ENCODE assay signal across 30 cellular contexts in genomic region chr4:113232194-113232593, GRCh38.
DNase-seq lines count a peak whose midpoint lies in the region; ATAC-seq, FAIRE-seq and TF ChIP-seq lines count a peak whose summit lies in the region.
"Had no signal": no experiment of that assay in that cellular context is flagged by ENCODE, and none has a peak within 500 bp of the region (broad histone marks: within the 10 kb centered on the region; RNA-seq: fewer than 3 reads in every experiment).

No MANE protein-coding gene starts in this region.

- POLR2A ChIA-PET in activated CD8-positive, alpha-beta T cell treated with anti-CD3 and anti-CD28 coated beads, Interleukin-2, amount 10 ng/mL, durations not matched to agents 7 days and 5 days (lab: Charles Lee), result no interaction called here

- no peak overlapping the region for H3K4me3 ChIP-seq in astrocyte (ENCODE audit: insufficient read depth, low read depth, low read length)
- H3K4me3 ChIP-seq: right lobe of liver, upper lobe of left lung had no signal

- H2AFZ ChIP-seq in astrocyte (ENCODE audit: low read depth, low read length), result no peak overlapping the region
- H2AFZ ChIP-seq: parathyroid adenoma had no signal

- peaks cover 3% of the 10 kb centered on the region for H3K27me3 ChIP-seq in astrocyte (ENCODE audit: insufficient read depth, low read length)
- H3K27me3 ChIP-seq: right lobe of liver, upper lobe of left lung had no signal

- H3K4me2 ChIP-seq in astrocyte (ENCODE audit: low read length), result peak overlapping the region; percentile 5

- H3K27ac ChIP-seq in astrocyte (ENCODE audit: low read depth, low read length), result no peak overlapping the region
- H3K27ac ChIP-seq: parathyroid adenoma, right lobe of liver, upper lobe of left lung had no signal

- DNase-seq in ELR (ENCODE audit: low read depth) (peak; percentile 32), astrocyte (ENCODE audit: low read depth) (peak; percentile 18), foreskin melanocyte (peak; percentile 4), renal cortical epithelial cell (ENCODE audit: low read depth) (peak; percentile 19), HK-2 (ENCODE audit: unreplicated experiment) (no peak), T-helper 9 cell (no peak)
- DNase-seq in activated CD8-positive, alpha-beta T cell treated with anti-CD3 and anti-CD28 coated beads, Interleukin-2, amount 10 ng/mL, durations not matched to agents 7 days and 5 days, result no peak
- DNase-seq: activated CD8-positive, alpha-beta T cell treated with anti-CD3 and anti-CD28 coated beads for 36 hours; activated effector memory CD4-positive, alpha-beta T cell treated with Interleukin-2 at 50 U/mL for 16 hours; activated naive CD8-positive, alpha-beta T cell treated with anti-CD3 and anti-CD28 coated beads for 36 hours; activated T-cell treated with anti-CD3 and anti-CD28 coated beads for 4 hours; effector CD4-positive, alpha-beta T cell; GOT3; hippocampal formation; left ventricle myocardium superior; NCI-H1105; NCI-H187 treated with DMSO at 0.1 percent for 48 hours; NCI-H526; NK-92 treated with Interleukin-12 subunit alpha and Interleukin-12 subunit beta, amount 100 ng/mL, for 24 hours; PC-3; right lobe of liver; stimulated activated CD4-positive, alpha-beta T cell treated with anti-CD3 and anti-CD28 coated beads, Interleukin-4, amount 100 ng/mL, for 4 hours; upper lobe of left lung had no signal

- peak; percentile 55 for FAIRE-seq in astrocyte (lab: Jason Lieb, UNC)
- FAIRE-seq: colon, frontal cortex, GM12891 had no signal

- no peak overlapping the region for H3K4me3 Mint-ChIP-seq in astrocyte (ENCODE audit: unreplicated experiment)
- H3K4me3 Mint-ChIP-seq in activated CD8-positive, alpha-beta T cell treated with anti-CD3 and anti-CD28 coated beads, Interleukin-2, amount 10 ng/mL, durations not matched to agents 7 days and 5 days, result no peak overlapping the region
- H3K4me3 Mint-ChIP-seq: activated CD8-positive, alpha-beta T cell treated with anti-CD3 and anti-CD28 coated beads for 36 hours; activated naive CD8-positive, alpha-beta T cell treated with anti-CD3 and anti-CD28 coated beads for 36 hours; CD14-positive monocyte; stimulated activated memory B cell treated with anti-CD40 and anti-IgM and Interleukin-4, amounts not matched to agents 10 μg/mL and 1 μg/mL and 100 μg/mL, for 72 hours had no signal

- H3K9me3 Mint-ChIP-seq in astrocyte (ENCODE audit: unreplicated experiment), result no peaks in the 10 kb centered on the region
- H3K9me3 Mint-ChIP-seq in activated CD8-positive, alpha-beta T cell treated with anti-CD3 and anti-CD28 coated beads, Interleukin-2, amount 10 ng/mL, durations not matched to agents 7 days and 5 days (ENCODE audit: insufficient read depth), result no peaks in the 10 kb centered on the region
- H3K9me3 Mint-ChIP-seq: activated CD8-positive, alpha-beta T cell treated with anti-CD3 and anti-CD28 coated beads for 36 hours; activated naive CD8-positive, alpha-beta T cell treated with anti-CD3 and anti-CD28 coated beads for 36 hours; stimulated activated memory B cell treated with anti-CD40 and anti-IgM and Interleukin-4, amounts not matched to agents 10 μg/mL and 1 μg/mL and 100 μg/mL, for 72 hours had no signal

- no peaks in the 10 kb centered on the region for H4K20me1 ChIP-seq in astrocyte (ENCODE audit: insufficient read depth, low read length)

- H3K9me3 ChIP-seq in astrocyte (ENCODE audit: insufficient read depth, low read depth, low read length), result no peaks in the 10 kb centered on the region
- H3K9me3 ChIP-seq: right lobe of liver, upper lobe of left lung had no signal

- ATAC-seq in HG03439 (IDR thresholded peaks at IDR 0.05; ENCODE audit: unreplicated experiment), result no peak
- no peak for ATAC-seq in activated CD8-positive, alpha-beta T cell treated with anti-CD3 and anti-CD28 coated beads, Interleukin-2, amount 10 ng/mL, durations not matched to agents 7 days and 5 days
- ATAC-seq: activated CD8-positive, alpha-beta T cell treated with anti-CD3 and anti-CD28 coated beads for 36 hours; left ventricle myocardium superior; PC-3; right lobe of liver; stimulated activated memory B cell treated with anti-CD40 and anti-IgM and Interleukin-4, amounts not matched to agents 10 μg/mL and 1 μg/mL and 100 μg/mL, for 72 hours had no signal

- H3K36me3 Mint-ChIP-seq in astrocyte (ENCODE audit: low read depth, unreplicated experiment), result no peaks in the 10 kb centered on the region
- H3K36me3 Mint-ChIP-seq in activated CD8-positive, alpha-beta T cell treated with anti-CD3 and anti-CD28 coated beads, Interleukin-2, amount 10 ng/mL, durations not matched to agents 7 days and 5 days (ENCODE audit: low read depth), result no peaks in the 10 kb centered on the region
- H3K36me3 Mint-ChIP-seq: activated naive CD8-positive, alpha-beta T cell treated with anti-CD3 and anti-CD28 coated beads for 36 hours; CD14-positive monocyte; stimulated activated memory B cell treated with anti-CD40 and anti-IgM and Interleukin-4, amounts not matched to agents 10 μg/mL and 1 μg/mL and 100 μg/mL, for 72 hours had no signal

- no peak overlapping the region for H3K27ac Mint-ChIP-seq in astrocyte (ENCODE audit: unreplicated experiment)
- no peak overlapping the region for H3K27ac Mint-ChIP-seq in activated CD8-positive, alpha-beta T cell treated with anti-CD3 and anti-CD28 coated beads, Interleukin-2, amount 10 ng/mL, durations not matched to agents 7 days and 5 days
- H3K27ac Mint-ChIP-seq: activated CD8-positive, alpha-beta T cell treated with anti-CD3 and anti-CD28 coated beads for 36 hours; activated naive CD8-positive, alpha-beta T cell treated with anti-CD3 and anti-CD28 coated beads for 36 hours; CD14-positive monocyte; stimulated activated memory B cell treated with anti-CD40 and anti-IgM and Interleukin-4, amounts not matched to agents 10 μg/mL and 1 μg/mL and 100 μg/mL, for 72 hours had no signal

- no peaks in the 10 kb centered on the region for H3K79me2 ChIP-seq in astrocyte (ENCODE audit: insufficient read depth, low read length)
- H3K79me2 ChIP-seq: parathyroid adenoma had no signal

- peaks cover 8% of the 10 kb centered on the region for H3K4me1 Mint-ChIP-seq in astrocyte (ENCODE audit: low read depth, unreplicated experiment)
- no peaks in the 10 kb centered on the region for H3K4me1 Mint-ChIP-seq in activated CD8-positive, alpha-beta T cell treated with anti-CD3 and anti-CD28 coated beads, Interleukin-2, amount 10 ng/mL, durations not matched to agents 7 days and 5 days (ENCODE audit: low read depth)
- H3K4me1 Mint-ChIP-seq: activated naive CD8-positive, alpha-beta T cell treated with anti-CD3 and anti-CD28 coated beads for 36 hours; CD14-positive monocyte; stimulated activated memory B cell treated with anti-CD40 and anti-IgM and Interleukin-4, amounts not matched to agents 10 μg/mL and 1 μg/mL and 100 μg/mL, for 72 hours had no signal

- no peaks in the 10 kb centered on the region for H3K27me3 Mint-ChIP-seq in astrocyte (ENCODE audit: low read depth, unreplicated experiment)
- H3K27me3 Mint-ChIP-seq in activated CD8-positive, alpha-beta T cell treated with anti-CD3 and anti-CD28 coated beads, Interleukin-2, amount 10 ng/mL, durations not matched to agents 7 days and 5 days (ENCODE audit: low read depth), result no peaks in the 10 kb centered on the region
- H3K27me3 Mint-ChIP-seq: activated naive CD8-positive, alpha-beta T cell treated with anti-CD3 and anti-CD28 coated beads for 36 hours; stimulated activated memory B cell treated with anti-CD40 and anti-IgM and Interleukin-4, amounts not matched to agents 10 μg/mL and 1 μg/mL and 100 μg/mL, for 72 hours had no signal

- no peak overlapping the region for H3K9ac ChIP-seq in astrocyte (ENCODE audit: low read length)
- H3K9ac ChIP-seq: parathyroid adenoma had no signal

- peaks cover 2% of the 10 kb centered on the region for H3K4me1 ChIP-seq in astrocyte (ENCODE audit: insufficient read depth, low read length)
- H3K4me1 ChIP-seq: parathyroid adenoma, right lobe of liver, upper lobe of left lung had no signal

- no peak for TF ChIP-seq CTCF in astrocyte (IDR thresholded peaks at IDR 0.05; ENCODE audit: insufficient read depth, low read depth, low read length)

- H3K36me3 ChIP-seq in astrocyte (ENCODE audit: insufficient read depth, low read length), result no peaks in the 10 kb centered on the region
- H3K36me3 ChIP-seq: right lobe of liver, upper lobe of left lung had no signal

- CTCF ChIA-PET in activated CD8-positive, alpha-beta T cell treated with anti-CD3 and anti-CD28 coated beads, Interleukin-2, amount 10 ng/mL, durations not matched to agents 7 days and 5 days (lab: Charles Lee), result no interaction called here

Comparison
In these comparisons a context has a peak if more than half of its experiments do, and no peak if none do; other contexts are left out.
1. DNase-seq: peak in ELR (single experiment), astrocyte (single experiment), foreskin melanocyte (single experiment) and renal cortical epithelial cell (single experiment); none in HK-2 (single experiment), T-helper 9 cell (single experiment) and activated CD8-positive, alpha-beta T cell treated with anti-CD3 and anti-CD28 coated beads, Interleukin-2, amount 10 ng/mL, durations not matched to agents 7 days and 5 days (single experiment).